In genomic region chr2:138500592-138501426, GRCh38 we compare ENCODE assay signal across 8 cellular contexts. TPM values are rescaled to one million over a fixed set of nuclear protein-coding genes. Genes with fewer than 3 reads are reported as not detected.
DNase-seq lines count a peak whose midpoint lies in the region; ATAC-seq and TF ChIP-seq lines count a peak whose summit lies in the region.

No MANE protein-coding gene starts in this region.

- H3K36me3 Mint-ChIP-seq in brain, result no peaks in the 10 kb centered on the region

- H3K27me3 ChIP-seq in BE2C (no peaks in the 10 kb centered on the region), HUES64 (ENCODE audit: insufficient read depth, low read length) (no peaks in the 10 kb centered on the region), right lobe of liver (no peaks in the 10 kb centered on the region), transverse colon (no peaks in the 10 kb centered on the region)

- H3K9me3 ChIP-seq in BE2C, result no peaks in the 10 kb centered on the region
- H3K9me3 ChIP-seq in HUES64 (ENCODE audit: insufficient read depth, low read depth, low read length), result no peaks in the 10 kb centered on the region
- no peaks in the 10 kb centered on the region for H3K9me3 ChIP-seq in right lobe of liver
- H3K9me3 ChIP-seq in transverse colon, result no peaks in the 10 kb centered on the region

- intact Hi-C loops in right lobe of liver (cut with DNase I), result no loop called here
- intact Hi-C loops in transverse colon (cut with DNase I; ENCODE audit: low total_unique reads), result no loop called here

- 60% methylated on average over 20 of the region's 20 CpGs for WGBS in HUES64
- 40% methylated on average over 15 of the region's 20 CpGs for WGBS in right lobe of liver (ENCODE audit: insufficient coverage, low coverage, low lambda C conversion rate, missing lambda C conversion rate)
- 39 to 41% methylated on average over 14 to 19 of the region's 20 CpGs for WGBS in transverse colon (ENCODE audit: low coverage in 1 of 2), 2 donors

- H3K9ac ChIP-seq in HUES64 (ENCODE audit: low read depth, low read length), result peak overlapping the region; percentile 91

- no peak for TF ChIP-seq POLR2A in right lobe of liver (IDR thresholded peaks at IDR 0.05)
- TF ChIP-seq POLR2A in transverse colon (IDR thresholded peaks at IDR 0.05), result no peak
- TF ChIP-seq POLR2A in erythroblast (IDR thresholded peaks at IDR 0.05; ENCODE audit: low read length), result no peak

- H3K27ac Mint-ChIP-seq in brain, result peak overlapping the region; percentile 89 to 97 (median 96)

- in situ Hi-C loops in transverse colon (cut with MboI; ENCODE audit: low pct_ligation_motif_present in 1 of 4, low pct_unique_long_range_greater_than_20kb in 1 of 4, low sequenced_read_pairs in 3 of 4), result no loop called here

- no peaks in the 10 kb centered on the region for H3K4me1 ChIP-seq in BE2C
- H3K4me1 ChIP-seq in HUES64 (ENCODE audit: insufficient read depth, low read length), result peaks cover 23% of the 10 kb centered on the region
- peaks cover 0 to 24% (median 11%) of the 10 kb centered on the region in 4 donors for H3K4me1 ChIP-seq in right lobe of liver
- peaks cover 16 to 44% (median 35%) of the 10 kb centered on the region in 4 donors for H3K4me1 ChIP-seq in transverse colon

- TF ChIP-seq EP300 in transverse colon (IDR thresholded peaks at IDR 0.05; ENCODE audit: low read depth), result no peak

- no peaks in the 10 kb centered on the region for H3K36me3 ChIP-seq in BE2C
- no peaks in the 10 kb centered on the region for H3K36me3 ChIP-seq in HUES64 (ENCODE audit: insufficient read depth, low read length)
- H3K36me3 ChIP-seq in right lobe of liver, result no peaks in the 10 kb centered on the region
- H3K36me3 ChIP-seq in transverse colon, result no peaks in the 10 kb centered on the region

- DNase-seq in BE2C, result no peak
- DNase-seq in right lobe of liver, result peak in 1 of 3 donors; percentile 38
- DNase-seq in transverse colon, result peak; percentile 31
- no peak for DNase-seq in erythroblast (lab: John Stamatoyannopoulos, UW)
- DNase-seq in NCI-H1417 (lab: John Stamatoyannopoulos, UW), result no peak

- TF ChIP-seq CTCF in BE2C (IDR thresholded peaks at IDR 0.05; ENCODE audit: low read depth, low read length) (no peak), brain (conservative IDR thresholded peaks at IDR 0.05) (no peak), right lobe of liver (IDR thresholded peaks at IDR 0.05) (no peak), transverse colon (IDR thresholded peaks at IDR 0.05) (no peak)

- H3K4me3 Mint-ChIP-seq in brain, result peak overlapping the region; percentile 89 to 97 (median 95)

- H3K27me3 Mint-ChIP-seq in brain, result peaks cover 12% of the 10 kb centered on the region

- ATAC-seq in GM19452 (IDR thresholded peaks at IDR 0.05; ENCODE audit: unreplicated experiment) (peak; percentile 2), right lobe of liver (peak in 3 of 4 donors; percentile 24 to 41 (median 25))

- H3K9me3 Mint-ChIP-seq in brain, result no peaks in the 10 kb centered on the region

- H3K27ac ChIP-seq in HUES64 (ENCODE audit: low read depth, low read length) (peak overlapping the region; percentile 91), right lobe of liver (peak overlapping the region; percentile 82 to 90 (median 90)), transverse colon (peak overlapping the region; percentile 90 to 96 (median 94))

- H3K4me3 ChIP-seq in BE2C (ENCODE audit: low read depth, low read length) (peak overlapping the region; percentile 75), HUES64 (ENCODE audit: low read length) (peak overlapping the region; percentile 92), right lobe of liver (peak overlapping the region; percentile 87 to 95 (median 91)), transverse colon (peak overlapping the region; percentile 26 to 89 (median 82))

- H3K4me1 Mint-ChIP-seq in brain, result peaks cover 44% of the 10 kb centered on the region

RNA-seq across cellular contexts. Expression of gene SPOPL, which starts 0.8 kb away (rescaled TPM):
- polyA plus RNA-seq in BE2C (2012; ENCODE audit: insufficient read depth, insufficient read length, low read depth), result 4.8 TPM
- 7.8 TPM for polyA plus RNA-seq in HUES64 (2013, experiment 1 of 2)
- polyA plus RNA-seq in HUES64 (2013, experiment 2 of 2), result 7.5 TPM
- polyA plus RNA-seq in brain (ENCODE audit: insufficient read depth, low read depth, low replicate concordance), result 2.3 TPM
- total RNA-seq in right lobe of liver, result 10 to 100 TPM; 10.6 to 14.8 (median 12.3) TPM
- total RNA-seq in transverse colon, result 1,000 to 10,000 TPM in 1 of 4 donors, 10 to 100 TPM in 3; 25.4 to 1,178 (median 36.7) TPM
